Comparison of ENCODE assay signal across 1 cellular context in the genomic region with DNA sequence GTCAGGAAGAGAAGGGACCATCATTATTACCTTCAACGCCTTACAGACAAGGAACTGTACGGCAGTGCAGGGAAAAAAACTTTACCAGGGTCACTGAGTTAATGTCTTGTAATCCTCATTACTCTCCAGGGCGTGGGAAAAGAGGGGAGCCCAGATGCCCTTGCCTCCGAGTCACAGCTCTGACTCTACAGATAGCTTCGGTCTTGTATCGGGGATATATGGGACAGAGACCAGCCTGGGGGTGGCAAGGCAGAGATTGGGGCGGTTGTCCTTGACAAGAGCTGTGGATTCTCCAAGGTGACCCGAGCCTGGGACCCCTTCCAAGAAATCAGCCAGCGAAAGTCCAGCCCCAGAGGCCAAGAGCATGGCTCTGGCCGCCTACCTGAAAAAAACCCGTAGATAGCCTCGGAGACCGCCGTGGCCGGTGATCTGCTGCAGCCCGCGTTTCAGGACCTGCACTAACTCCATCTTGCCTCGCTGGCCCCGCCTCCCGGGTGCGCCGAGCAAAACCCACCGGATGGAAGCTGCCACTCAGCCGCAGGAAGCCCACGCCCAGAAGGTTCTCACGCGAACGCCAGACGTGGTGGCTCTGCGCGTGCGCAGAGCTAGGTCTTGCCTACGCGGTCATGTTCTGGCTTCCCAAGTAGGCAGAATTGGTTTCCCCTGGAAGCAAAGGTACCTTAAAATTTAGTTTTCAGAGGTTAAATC.
TF ChIP-seq lines count a peak whose summit lies in the region.

A gene (minus strand): TSS at position 485 of the 708 bp plus-strand sequence. CDS start 17 bp downstream, at position 468.

TF ChIP-seq in HepG2, 621 proteins besides CTCF, POLR2A, EP300 and RAD21 (continued from another document and continues in another):
- TF ChIP-seq, protein P1, sequence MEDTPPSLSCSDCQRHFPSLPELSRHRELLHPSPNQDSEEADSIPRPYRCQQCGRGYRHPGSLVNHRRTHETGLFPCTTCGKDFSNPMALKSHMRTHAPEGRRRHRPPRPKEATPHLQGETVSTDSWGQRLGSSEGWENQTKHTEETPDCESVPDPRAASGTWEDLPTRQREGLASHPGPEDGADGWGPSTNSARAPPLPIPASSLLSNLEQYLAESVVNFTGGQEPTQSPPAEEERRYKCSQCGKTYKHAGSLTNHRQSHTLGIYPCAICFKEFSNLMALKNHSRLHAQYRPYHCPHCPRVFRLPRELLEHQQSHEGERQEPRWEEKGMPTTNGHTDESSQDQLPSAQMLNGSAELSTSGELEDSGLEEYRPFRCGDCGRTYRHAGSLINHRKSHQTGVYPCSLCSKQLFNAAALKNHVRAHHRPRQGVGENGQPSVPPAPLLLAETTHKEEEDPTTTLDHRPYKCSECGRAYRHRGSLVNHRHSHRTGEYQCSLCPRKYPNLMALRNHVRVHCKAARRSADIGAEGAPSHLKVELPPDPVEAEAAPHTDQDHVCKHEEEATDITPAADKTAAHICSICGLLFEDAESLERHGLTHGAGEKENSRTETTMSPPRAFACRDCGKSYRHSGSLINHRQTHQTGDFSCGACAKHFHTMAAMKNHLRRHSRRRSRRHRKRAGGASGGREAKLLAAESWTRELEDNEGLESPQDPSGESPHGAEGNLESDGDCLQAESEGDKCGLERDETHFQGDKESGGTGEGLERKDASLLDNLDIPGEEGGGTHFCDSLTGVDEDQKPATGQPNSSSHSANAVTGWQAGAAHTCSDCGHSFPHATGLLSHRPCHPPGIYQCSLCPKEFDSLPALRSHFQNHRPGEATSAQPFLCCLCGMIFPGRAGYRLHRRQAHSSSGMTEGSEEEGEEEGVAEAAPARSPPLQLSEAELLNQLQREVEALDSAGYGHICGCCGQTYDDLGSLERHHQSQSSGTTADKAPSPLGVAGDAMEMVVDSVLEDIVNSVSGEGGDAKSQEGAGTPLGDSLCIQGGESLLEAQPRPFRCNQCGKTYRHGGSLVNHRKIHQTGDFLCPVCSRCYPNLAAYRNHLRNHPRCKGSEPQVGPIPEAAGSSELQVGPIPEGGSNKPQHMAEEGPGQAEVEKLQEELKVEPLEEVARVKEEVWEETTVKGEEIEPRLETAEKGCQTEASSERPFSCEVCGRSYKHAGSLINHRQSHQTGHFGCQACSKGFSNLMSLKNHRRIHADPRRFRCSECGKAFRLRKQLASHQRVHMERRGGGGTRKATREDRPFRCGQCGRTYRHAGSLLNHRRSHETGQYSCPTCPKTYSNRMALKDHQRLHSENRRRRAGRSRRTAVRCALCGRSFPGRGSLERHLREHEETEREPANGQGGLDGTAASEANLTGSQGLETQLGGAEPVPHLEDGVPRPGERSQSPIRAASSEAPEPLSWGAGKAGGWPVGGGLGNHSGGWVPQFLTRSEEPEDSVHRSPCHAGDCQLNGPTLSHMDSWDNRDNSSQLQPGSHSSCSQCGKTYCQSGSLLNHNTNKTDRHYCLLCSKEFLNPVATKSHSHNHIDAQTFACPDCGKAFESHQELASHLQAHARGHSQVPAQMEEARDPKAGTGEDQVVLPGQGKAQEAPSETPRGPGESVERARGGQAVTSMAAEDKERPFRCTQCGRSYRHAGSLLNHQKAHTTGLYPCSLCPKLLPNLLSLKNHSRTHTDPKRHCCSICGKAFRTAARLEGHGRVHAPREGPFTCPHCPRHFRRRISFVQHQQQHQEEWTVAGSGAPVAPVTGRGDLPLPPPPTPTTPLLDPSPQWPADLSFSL (CRISPR knock-in tag; IDR thresholded peaks at IDR 0.05) = no peak
- TF ChIP-seq ZFP82 (CRISPR knock-in tag; IDR thresholded peaks at IDR 0.05; ENCODE audit: borderline replicate concordance) = no peak; the same call in none of the 2 replicates
- TF ChIP-seq, protein P2, sequence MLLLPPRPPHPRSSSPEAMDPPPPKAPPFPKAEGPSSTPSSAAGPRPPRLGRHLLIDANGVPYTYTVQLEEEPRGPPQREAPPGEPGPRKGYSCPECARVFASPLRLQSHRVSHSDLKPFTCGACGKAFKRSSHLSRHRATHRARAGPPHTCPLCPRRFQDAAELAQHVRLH (CRISPR knock-in tag; IDR thresholded peaks at IDR 0.05; ENCODE audit: borderline replicate concordance, low read depth) = peak; percentile 93
- no peak for TF ChIP-seq WIZ (CRISPR knock-in tag; IDR thresholded peaks at IDR 0.05)
- no peak for TF ChIP-seq CENPX (CRISPR knock-in tag; IDR thresholded peaks at IDR 0.05)
- TF ChIP-seq, protein P3, sequence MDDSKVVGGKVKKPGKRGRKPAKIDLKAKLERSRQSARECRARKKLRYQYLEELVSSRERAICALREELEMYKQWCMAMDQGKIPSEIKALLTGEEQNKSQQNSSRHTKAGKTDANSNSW (CRISPR knock-in tag; IDR thresholded peaks at IDR 0.05; ENCODE audit: borderline replicate concordance) = no peak
- TF ChIP-seq FOXM1 (CRISPR knock-in tag; IDR thresholded peaks at IDR 0.05) = peak; percentile 39; the same call in 1 of the 2 replicates
- no peak for TF ChIP-seq NCOA5 (CRISPR knock-in tag; IDR thresholded peaks at IDR 0.05)
- TF ChIP-seq, protein P4, sequence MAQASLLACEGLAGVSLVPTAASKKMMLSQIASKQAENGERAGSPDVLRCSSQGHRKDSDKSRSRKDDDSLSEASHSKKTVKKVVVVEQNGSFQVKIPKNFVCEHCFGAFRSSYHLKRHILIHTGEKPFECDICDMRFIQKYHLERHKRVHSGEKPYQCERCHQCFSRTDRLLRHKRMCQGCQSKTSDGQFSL (CRISPR knock-in tag; IDR thresholded peaks at IDR 0.05) = peak; percentile 21; the same call in 1 of the 2 replicates
- no peak for TF ChIP-seq ARID2 (CRISPR knock-in tag; IDR thresholded peaks at IDR 0.05; ENCODE audit: borderline replicate concordance)
- TF ChIP-seq ZNF143 (CRISPR knock-in tag; IDR thresholded peaks at IDR 0.05) = no peak
- TF ChIP-seq ZNF737 (CRISPR knock-in tag; IDR thresholded peaks at IDR 0.05; ENCODE audit: borderline replicate concordance) = peak; percentile 80; the same call in 1 of the 2 replicates
- no peak for TF ChIP-seq ZBTB7A (CRISPR knock-in tag; IDR thresholded peaks at IDR 0.05)
- peak; percentile 97 for TF ChIP-seq ZNF510 (CRISPR knock-in tag; IDR thresholded peaks at IDR 0.05; ENCODE audit: low read depth)
- TF ChIP-seq FOXK2 (IDR thresholded peaks at IDR 0.05) = no peak
- TF ChIP-seq, protein P5, sequence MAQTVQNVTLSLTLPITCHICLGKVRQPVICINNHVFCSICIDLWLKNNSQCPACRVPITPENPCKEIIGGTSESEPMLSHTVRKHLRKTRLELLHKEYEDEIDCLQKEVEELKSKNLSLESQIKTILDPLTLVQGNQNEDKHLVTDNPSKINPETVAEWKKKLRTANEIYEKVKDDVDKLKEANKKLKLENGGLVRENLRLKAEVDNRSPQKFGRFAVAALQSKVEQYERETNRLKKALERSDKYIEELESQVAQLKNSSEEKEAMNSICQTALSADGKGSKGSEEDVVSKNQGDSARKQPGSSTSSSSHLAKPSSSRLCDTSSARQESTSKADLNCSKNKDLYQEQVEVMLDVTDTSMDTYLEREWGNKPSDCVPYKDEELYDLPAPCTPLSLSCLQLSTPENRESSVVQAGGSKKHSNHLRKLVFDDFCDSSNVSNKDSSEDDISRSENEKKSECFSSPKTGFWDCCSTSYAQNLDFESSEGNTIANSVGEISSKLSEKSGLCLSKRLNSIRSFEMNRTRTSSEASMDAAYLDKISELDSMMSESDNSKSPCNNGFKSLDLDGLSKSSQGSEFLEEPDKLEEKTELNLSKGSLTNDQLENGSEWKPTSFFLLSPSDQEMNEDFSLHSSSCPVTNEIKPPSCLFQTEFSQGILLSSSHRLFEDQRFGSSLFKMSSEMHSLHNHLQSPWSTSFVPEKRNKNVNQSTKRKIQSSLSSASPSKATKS (CRISPR knock-in tag; IDR thresholded peaks at IDR 0.05) = no peak
- no peak for TF ChIP-seq MTF2 (CRISPR knock-in tag; IDR thresholded peaks at IDR 0.05; ENCODE audit: borderline replicate concordance)
- no peak; the same call in 1 of the 2 replicates for TF ChIP-seq BCL6 (CRISPR knock-in tag; IDR thresholded peaks at IDR 0.05)
- no peak; the same call in 1 of the 2 replicates for TF ChIP-seq DNMT3B (CRISPR knock-in tag; conservative IDR thresholded peaks at IDR 0.05)
- peak; percentile 68 for TF ChIP-seq GFI1 (CRISPR knock-in tag; IDR thresholded peaks at IDR 0.05; ENCODE audit: borderline replicate concordance)
- peak; percentile 64; the same call in 1 of the 2 replicates for TF ChIP-seq ZNF776 (CRISPR knock-in tag; IDR thresholded peaks at IDR 0.05)
- TF ChIP-seq NCOA1 (CRISPR knock-in tag; IDR thresholded peaks at IDR 0.05) = no peak
- peak; percentile 96 for TF ChIP-seq KAT8 (CRISPR knock-in tag; IDR thresholded peaks at IDR 0.05)
- no peak for TF ChIP-seq STAG1 (CRISPR knock-in tag; IDR thresholded peaks at IDR 0.05)
- TF ChIP-seq, protein P6, sequence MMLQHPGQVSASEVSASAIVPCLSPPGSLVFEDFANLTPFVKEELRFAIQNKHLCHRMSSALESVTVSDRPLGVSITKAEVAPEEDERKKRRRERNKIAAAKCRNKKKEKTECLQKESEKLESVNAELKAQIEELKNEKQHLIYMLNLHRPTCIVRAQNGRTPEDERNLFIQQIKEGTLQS (CRISPR knock-in tag; IDR thresholded peaks at IDR 0.05) = no peak
- TF ChIP-seq TBP (CRISPR knock-in tag; IDR thresholded peaks at IDR 0.05) = no peak
- TF ChIP-seq MEF2D (CRISPR knock-in tag; IDR thresholded peaks at IDR 0.05) = 0 out of 2 replicates have a peak, but pooled peaks have one; percentile 32
- no peak; the same call in 1 of the 2 replicates for TF ChIP-seq AKAP8 (CRISPR knock-in tag; IDR thresholded peaks at IDR 0.05)
- TF ChIP-seq, protein P7, sequence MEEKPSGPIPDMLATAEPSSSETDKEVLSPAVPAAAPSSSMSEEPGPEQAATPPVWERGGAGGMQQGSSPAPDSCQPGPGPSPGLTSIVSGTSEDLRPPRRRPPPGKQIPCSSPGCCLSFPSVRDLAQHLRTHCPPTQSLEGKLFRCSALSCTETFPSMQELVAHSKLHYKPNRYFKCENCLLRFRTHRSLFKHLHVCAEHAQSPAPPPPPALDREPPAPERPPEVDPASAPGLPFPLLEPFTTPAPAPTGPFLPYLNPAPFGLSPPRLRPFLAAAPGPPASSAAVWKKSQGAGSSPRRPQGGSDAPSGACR (CRISPR knock-in tag; IDR thresholded peaks at IDR 0.05) = no peak
- TF ChIP-seq, protein P8, sequence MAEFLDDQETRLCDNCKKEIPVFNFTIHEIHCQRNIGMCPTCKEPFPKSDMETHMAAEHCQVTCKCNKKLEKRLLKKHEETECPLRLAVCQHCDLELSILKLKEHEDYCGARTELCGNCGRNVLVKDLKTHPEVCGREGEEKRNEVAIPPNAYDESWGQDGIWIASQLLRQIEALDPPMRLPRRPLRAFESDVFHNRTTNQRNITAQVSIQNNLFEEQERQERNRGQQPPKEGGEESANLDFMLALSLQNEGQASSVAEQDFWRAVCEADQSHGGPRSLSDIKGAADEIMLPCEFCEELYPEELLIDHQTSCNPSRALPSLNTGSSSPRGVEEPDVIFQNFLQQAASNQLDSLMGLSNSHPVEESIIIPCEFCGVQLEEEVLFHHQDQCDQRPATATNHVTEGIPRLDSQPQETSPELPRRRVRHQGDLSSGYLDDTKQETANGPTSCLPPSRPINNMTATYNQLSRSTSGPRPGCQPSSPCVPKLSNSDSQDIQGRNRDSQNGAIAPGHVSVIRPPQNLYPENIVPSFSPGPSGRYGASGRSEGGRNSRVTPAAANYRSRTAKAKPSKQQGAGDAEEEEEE (CRISPR knock-in tag; IDR thresholded peaks at IDR 0.05; ENCODE audit: borderline replicate concordance) = no peak
- TF ChIP-seq ZNF777 (CRISPR knock-in tag; IDR thresholded peaks at IDR 0.05) = no peak
- TF ChIP-seq NFE2 (CRISPR knock-in tag; IDR thresholded peaks at IDR 0.05) = no peak
- peak; percentile 86 for TF ChIP-seq SAP130 (CRISPR knock-in tag; IDR thresholded peaks at IDR 0.05; ENCODE audit: low read depth)
- TF ChIP-seq TEAD2 (CRISPR knock-in tag; IDR thresholded peaks at IDR 0.05) = no peak
- TF ChIP-seq ZNF225 (CRISPR knock-in tag; IDR thresholded peaks at IDR 0.05) = 0 out of 2 replicates have a peak, but pooled peaks have one; percentile 58
- TF ChIP-seq, protein P9, sequence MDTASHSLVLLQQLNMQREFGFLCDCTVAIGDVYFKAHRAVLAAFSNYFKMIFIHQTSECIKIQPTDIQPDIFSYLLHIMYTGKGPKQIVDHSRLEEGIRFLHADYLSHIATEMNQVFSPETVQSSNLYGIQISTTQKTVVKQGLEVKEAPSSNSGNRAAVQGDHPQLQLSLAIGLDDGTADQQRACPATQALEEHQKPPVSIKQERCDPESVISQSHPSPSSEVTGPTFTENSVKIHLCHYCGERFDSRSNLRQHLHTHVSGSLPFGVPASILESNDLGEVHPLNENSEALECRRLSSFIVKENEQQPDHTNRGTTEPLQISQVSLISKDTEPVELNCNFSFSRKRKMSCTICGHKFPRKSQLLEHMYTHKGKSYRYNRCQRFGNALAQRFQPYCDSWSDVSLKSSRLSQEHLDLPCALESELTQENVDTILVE (CRISPR knock-in tag; IDR thresholded peaks at IDR 0.05) = no peak; the same call in 1 of the 2 replicates
- TF ChIP-seq, protein P10, sequence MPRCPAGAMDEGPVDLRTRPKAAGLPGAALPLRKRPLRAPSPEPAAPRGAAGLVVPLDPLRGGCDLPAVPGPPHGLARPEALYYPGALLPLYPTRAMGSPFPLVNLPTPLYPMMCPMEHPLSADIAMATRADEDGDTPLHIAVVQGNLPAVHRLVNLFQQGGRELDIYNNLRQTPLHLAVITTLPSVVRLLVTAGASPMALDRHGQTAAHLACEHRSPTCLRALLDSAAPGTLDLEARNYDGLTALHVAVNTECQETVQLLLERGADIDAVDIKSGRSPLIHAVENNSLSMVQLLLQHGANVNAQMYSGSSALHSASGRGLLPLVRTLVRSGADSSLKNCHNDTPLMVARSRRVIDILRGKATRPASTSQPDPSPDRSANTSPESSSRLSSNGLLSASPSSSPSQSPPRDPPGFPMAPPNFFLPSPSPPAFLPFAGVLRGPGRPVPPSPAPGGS (CRISPR knock-in tag; IDR thresholded peaks at IDR 0.05) = no peak; the same call in 1 of the 2 replicates
- no peak for TF ChIP-seq MAFG (CRISPR knock-in tag; IDR thresholded peaks at IDR 0.05)
- TF ChIP-seq, protein P11, sequence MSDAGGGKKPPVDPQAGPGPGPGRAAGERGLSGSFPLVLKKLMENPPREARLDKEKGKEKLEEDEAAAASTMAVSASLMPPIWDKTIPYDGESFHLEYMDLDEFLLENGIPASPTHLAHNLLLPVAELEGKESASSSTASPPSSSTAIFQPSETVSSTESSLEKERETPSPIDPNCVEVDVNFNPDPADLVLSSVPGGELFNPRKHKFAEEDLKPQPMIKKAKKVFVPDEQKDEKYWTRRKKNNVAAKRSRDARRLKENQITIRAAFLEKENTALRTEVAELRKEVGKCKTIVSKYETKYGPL (CRISPR knock-in tag; IDR thresholded peaks at IDR 0.05) = no peak
- no peak for TF ChIP-seq ZSCAN31 (CRISPR knock-in tag; IDR thresholded peaks at IDR 0.05; ENCODE audit: low read depth)
- TF ChIP-seq KMT2B (CRISPR knock-in tag; IDR thresholded peaks at IDR 0.05) = peak; percentile 99
- TF ChIP-seq SMYD3 (CRISPR knock-in tag; IDR thresholded peaks at IDR 0.05) = no peak
- TF ChIP-seq ZNF124 (CRISPR knock-in tag; IDR thresholded peaks at IDR 0.05) = peak; percentile 92; the same call in 1 of the 2 replicates
- no peak for TF ChIP-seq PAWR (CRISPR knock-in tag; IDR thresholded peaks at IDR 0.05; ENCODE audit: borderline replicate concordance)
- peak; percentile 92; the same call in 1 of the 2 replicates for TF ChIP-seq ZNF556 (CRISPR knock-in tag; IDR thresholded peaks at IDR 0.05; ENCODE audit: borderline replicate concordance)
- no peak for TF ChIP-seq ZNF121 (CRISPR knock-in tag; IDR thresholded peaks at IDR 0.05)
- TF ChIP-seq, protein P12, sequence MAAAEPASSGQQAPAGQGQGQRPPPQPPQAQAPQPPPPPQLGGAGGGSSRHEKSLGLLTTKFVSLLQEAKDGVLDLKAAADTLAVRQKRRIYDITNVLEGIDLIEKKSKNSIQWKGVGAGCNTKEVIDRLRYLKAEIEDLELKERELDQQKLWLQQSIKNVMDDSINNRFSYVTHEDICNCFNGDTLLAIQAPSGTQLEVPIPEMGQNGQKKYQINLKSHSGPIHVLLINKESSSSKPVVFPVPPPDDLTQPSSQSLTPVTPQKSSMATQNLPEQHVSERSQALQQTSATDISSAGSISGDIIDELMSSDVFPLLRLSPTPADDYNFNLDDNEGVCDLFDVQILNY (CRISPR knock-in tag; conservative IDR thresholded peaks at IDR 0.05) = 0 out of 2 replicates have a peak, but pooled peaks have one; percentile 40
